ENCODE assay signal across 1 cellular context in genomic region chr9:123678878-123679329, GRCh38.
TF ChIP-seq lines count a peak whose summit lies in the region.

No MANE protein-coding gene starts in this region.

TF ChIP-seq in A549, 52 proteins besides CTCF, POLR2A, EP300 and RAD21 (continued from another document):
- TF ChIP-seq USF2 (IDR thresholded peaks at IDR 0.05), result no peak
- TF ChIP-seq ZFP36 (IDR thresholded peaks at IDR 0.05; ENCODE audit: borderline replicate concordance, partially characterized antibody), result no peak
- no peak for TF ChIP-seq RNF2 (IDR thresholded peaks at IDR 0.05; ENCODE audit: borderline replicate concordance, low read depth)
- no peak for TF ChIP-seq TP53 (CRISPR knock-in tag; IDR thresholded peaks at IDR 0.05)
